1 cellular context compared by ENCODE assay signal in the genomic region with DNA sequence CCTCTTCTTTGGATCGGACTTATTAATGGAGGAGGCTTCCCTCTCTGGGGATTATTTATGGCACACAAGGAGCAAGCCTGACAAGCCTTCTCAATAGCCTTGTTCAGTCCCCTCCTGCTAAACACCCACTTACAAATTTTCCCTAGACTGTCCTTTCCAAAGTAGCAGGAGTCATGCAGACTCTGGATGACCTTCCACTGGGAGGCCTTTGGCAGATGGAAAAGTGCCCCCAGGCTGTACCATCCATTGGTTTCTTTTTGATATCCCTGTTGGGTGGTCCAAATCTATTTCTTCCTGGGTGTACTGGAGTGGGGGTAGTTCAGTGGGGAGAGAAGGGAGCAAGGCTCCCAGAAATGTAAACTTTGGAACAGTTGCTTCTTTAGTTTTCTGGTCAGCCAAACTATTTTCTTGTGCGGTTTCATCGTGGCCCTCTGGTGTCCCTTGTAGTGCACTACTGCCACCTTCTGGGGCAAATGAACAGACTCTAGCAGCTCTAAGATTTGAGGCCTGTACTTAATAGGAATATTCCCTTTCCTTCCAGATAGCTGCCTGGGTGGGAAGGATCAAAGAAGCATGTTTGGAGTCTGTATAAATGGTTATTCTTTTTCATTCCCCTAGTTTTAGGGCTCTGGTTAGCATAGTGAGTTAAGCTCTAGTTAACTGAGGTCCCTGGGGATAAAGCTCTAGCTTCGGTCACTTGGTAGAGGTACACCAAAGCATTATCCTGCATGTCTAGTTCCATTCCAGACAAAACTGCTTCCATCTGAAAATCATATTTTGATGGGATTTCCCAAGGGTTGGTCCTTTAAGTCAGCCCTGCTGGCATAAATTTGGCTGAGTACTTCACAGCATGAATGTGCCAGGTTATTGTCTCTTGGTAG.
TF ChIP-seq lines count a peak whose summit lies in the region.

No MANE protein-coding gene starts in this region.

TF ChIP-seq in GM23338, 12 proteins besides CTCF, POLR2A, EP300 and RAD21 (continued from another document):
- TF ChIP-seq, protein P1, sequence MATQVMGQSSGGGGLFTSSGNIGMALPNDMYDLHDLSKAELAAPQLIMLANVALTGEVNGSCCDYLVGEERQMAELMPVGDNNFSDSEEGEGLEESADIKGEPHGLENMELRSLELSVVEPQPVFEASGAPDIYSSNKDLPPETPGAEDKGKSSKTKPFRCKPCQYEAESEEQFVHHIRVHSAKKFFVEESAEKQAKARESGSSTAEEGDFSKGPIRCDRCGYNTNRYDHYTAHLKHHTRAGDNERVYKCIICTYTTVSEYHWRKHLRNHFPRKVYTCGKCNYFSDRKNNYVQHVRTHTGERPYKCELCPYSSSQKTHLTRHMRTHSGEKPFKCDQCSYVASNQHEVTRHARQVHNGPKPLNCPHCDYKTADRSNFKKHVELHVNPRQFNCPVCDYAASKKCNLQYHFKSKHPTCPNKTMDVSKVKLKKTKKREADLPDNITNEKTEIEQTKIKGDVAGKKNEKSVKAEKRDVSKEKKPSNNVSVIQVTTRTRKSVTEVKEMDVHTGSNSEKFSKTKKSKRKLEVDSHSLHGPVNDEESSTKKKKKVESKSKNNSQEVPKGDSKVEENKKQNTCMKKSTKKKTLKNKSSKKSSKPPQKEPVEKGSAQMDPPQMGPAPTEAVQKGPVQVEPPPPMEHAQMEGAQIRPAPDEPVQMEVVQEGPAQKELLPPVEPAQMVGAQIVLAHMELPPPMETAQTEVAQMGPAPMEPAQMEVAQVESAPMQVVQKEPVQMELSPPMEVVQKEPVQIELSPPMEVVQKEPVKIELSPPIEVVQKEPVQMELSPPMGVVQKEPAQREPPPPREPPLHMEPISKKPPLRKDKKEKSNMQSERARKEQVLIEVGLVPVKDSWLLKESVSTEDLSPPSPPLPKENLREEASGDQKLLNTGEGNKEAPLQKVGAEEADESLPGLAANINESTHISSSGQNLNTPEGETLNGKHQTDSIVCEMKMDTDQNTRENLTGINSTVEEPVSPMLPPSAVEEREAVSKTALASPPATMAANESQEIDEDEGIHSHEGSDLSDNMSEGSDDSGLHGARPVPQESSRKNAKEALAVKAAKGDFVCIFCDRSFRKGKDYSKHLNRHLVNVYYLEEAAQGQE (IDR thresholded peaks at IDR 0.05; ENCODE audit: unreplicated experiment), result no peak
- TF ChIP-seq STAT1 (IDR thresholded peaks at IDR 0.05; ENCODE audit: unreplicated experiment) (no peak), CREB1 (CRISPR knock-in tag; IDR thresholded peaks at IDR 0.05; ENCODE audit: low read depth) (no peak)
